ENCODE assay signal across 18 cellular contexts in the genomic region with DNA sequence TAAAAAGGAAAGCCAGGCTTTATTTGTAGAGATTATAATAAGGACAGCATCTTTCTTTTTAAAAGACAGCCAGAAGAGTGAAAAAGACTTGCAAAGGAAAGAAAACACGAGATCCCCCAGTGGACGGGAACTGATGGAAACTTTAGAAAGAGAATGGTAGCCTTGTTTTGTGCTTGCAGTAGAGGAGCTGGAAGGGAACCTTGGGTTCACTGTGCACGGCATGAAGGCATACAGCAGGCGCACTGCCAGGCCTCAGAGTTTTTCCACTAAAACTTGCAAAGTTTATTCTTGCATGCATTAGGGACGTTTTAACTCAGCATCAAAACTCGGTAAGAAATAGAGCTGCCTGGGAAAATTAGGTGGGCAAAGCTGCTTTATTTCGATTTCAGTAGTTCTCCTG.
DNase-seq lines count a peak whose midpoint lies in the region; ATAC-seq, FAIRE-seq and TF ChIP-seq lines count a peak whose summit lies in the region.
"Had no signal": no experiment of that assay in that cellular context is flagged by ENCODE, and none has a peak within 500 bp of the region (broad histone marks: within the 10 kb centered on the region; RNA-seq: fewer than 3 reads in every experiment).

No MANE protein-coding gene starts in this region.

- H3F3A ChIP-seq in GM23338 (replicated peaks; ENCODE audit: low read depth), result no peaks in the 10 kb centered on the region

- no peak for TF ChIP-seq EP300 in H1 (IDR thresholded peaks at IDR 0.05; ENCODE audit: borderline replicate concordance in 1 of 2, low read depth in 2 of 2, low read length in 2 of 2)

- H2AFZ ChIP-seq in GM23338, result peak overlapping the region; percentile 94
- peak overlapping the region; percentile 75; the same call in 1 of the 2 replicates for H2AFZ ChIP-seq in H1 (ENCODE audit: low read length)
- H2AFZ ChIP-seq: GM23248 had no signal

- no peak overlapping the region for H3K18ac ChIP-seq in H1 (ENCODE audit: extremely low read depth, low read length)

- no peak for ATAC-seq in GM23338

- DNase-seq in GM23338 (ENCODE audit: low spot score), result no peak
- DNase-seq in H1 (ENCODE audit: low read depth in 1 of 2, low spot score in 2 of 2), result no peak
- no peak for DNase-seq in AG08395 (ENCODE audit: low spot score)
- no peak for DNase-seq in spleen
- no peak for DNase-seq in NOMO-1 treated with DMSO at 0.1 percent for 48 hours (lab: John Stamatoyannopoulos, UW; ENCODE audit: unreplicated experiment)
- DNase-seq: ACHN; Calu3; CD4-positive, alpha-beta T cell; DMS 273 treated with DMSO at 0.1 percent for 48 hours; EL; GM23248; IMR-90 had no signal

- no peak for TF ChIP-seq CTCF in GM23338 (conservative IDR thresholded peaks at IDR 0.05; ENCODE audit: low read depth in 2 of 2)
- no peak for TF ChIP-seq CTCF in H1 (IDR thresholded peaks at IDR 0.05; ENCODE audit: control extremely low read depth in 1 of 3, insufficient read depth in 1 of 3, low read depth in 1 of 3, low read length in 3 of 3)
- no peak for TF ChIP-seq CTCF in nephron (IDR thresholded peaks at IDR 0.05; ENCODE audit: unreplicated experiment in 3 of 3)
- TF ChIP-seq CTCF in spleen (IDR thresholded peaks at IDR 0.05 in 8 of 11, conservative IDR thresholded peaks at IDR 0.05 in 3 of 11), result no peak

- no peak for FAIRE-seq in H1 (lab: Jason Lieb, UNC)
- FAIRE-seq: G401.6, GM12891 had no signal

- no peaks in the 10 kb centered on the region for H3K79me1 ChIP-seq in H1 (ENCODE audit: low read depth, low read length)

- peaks cover 8% of the 10 kb centered on the region; the same call in 2 of the 3 replicates for H3K4me1 Mint-ChIP-seq in GM23338
- peaks cover 16% of the 10 kb centered on the region for H3K4me1 Mint-ChIP-seq in nephron
- H3K4me1 Mint-ChIP-seq: B cell had no signal

- H3K27me3 Mint-ChIP-seq in GM23338 (ENCODE audit: insufficient read depth, low read depth, poor library complexity), result peaks cover 4% of the 10 kb centered on the region
- no peaks in the 10 kb centered on the region for H3K27me3 Mint-ChIP-seq in nephron (ENCODE audit: low read depth)
- H3K27me3 Mint-ChIP-seq: B cell; CD4-positive, alpha-beta T cell had no signal

- WGBS in H1 (ENCODE audit: extremely low coverage in 1 of 2, insufficient coverage in 1 of 2, insufficient read length in 1 of 2, insufficient replicate concordance in 2 of 2, low coverage in 1 of 2, low lambda C conversion rate in 2 of 2, missing lambda C conversion rate in 1 of 2), 2 experiments, result 83% methylated on average over 7 of the region's 7 CpGs; no CpG with 5 or more reads in 1 of the 2 experiments
- 71 to 84% (median 81%) methylated on average over 7 of the region's 7 CpGs for WGBS in spleen, 5 donors

- H2BK12ac ChIP-seq in H1 (ENCODE audit: low read depth, low read length), result no peak overlapping the region

- CTCF ChIA-PET in H1 (lab: Charles Lee; ENCODE audit: partially characterized antibody), result no interaction called here

- H3K79me2 ChIP-seq in GM23338 (replicated peaks; ENCODE audit: insufficient read depth) (no peaks in the 10 kb centered on the region), H1 (ENCODE audit: control insufficient read depth in 1 of 2, insufficient read depth in 2 of 2, low read length in 2 of 2) (no peaks in the 10 kb centered on the region)

- H3K23ac ChIP-seq in H1 (ENCODE audit: insufficient read length), result no peak overlapping the region

- no peak overlapping the region for H2AK5ac ChIP-seq in H1 (ENCODE audit: low read depth, low read length)

- H2BK20ac ChIP-seq in H1 (ENCODE audit: low read length), result no peak overlapping the region

- TF ChIP-seq POLR2A in H1 (IDR thresholded peaks at IDR 0.05; ENCODE audit: control extremely low read depth in 1 of 2, low read depth in 2 of 2, low read length in 2 of 2), result no peak
- no peak for TF ChIP-seq POLR2A in spleen (IDR thresholded peaks at IDR 0.05)

- no peak overlapping the region for H2BK120ac ChIP-seq in H1 (replicated peaks; ENCODE audit: low read depth, low read length)

- H3K27ac ChIP-seq in GM23338 (ENCODE audit: low read depth) (no peak overlapping the region), H1 (ENCODE audit: low read depth, low read length) (no peak overlapping the region), stomach smooth muscle (ENCODE audit: low read length) (peak overlapping the region; percentile 46), spleen (no peak overlapping the region)
- H3K27ac ChIP-seq: GM23248 had no signal

- no peak overlapping the region for H3K56ac ChIP-seq in H1 (replicated peaks; ENCODE audit: insufficient read length, low read depth, low read length)

- H3K4me3 ChIP-seq in GM23338 (no peak overlapping the region), H1 (ENCODE audit: extremely low read depth in 1 of 4, insufficient read depth in 2 of 4, low read depth in 3 of 4, low read length in 4 of 4) (no peak overlapping the region), stomach smooth muscle (ENCODE audit: low read length in 2 of 2) (no peak overlapping the region), spleen (no peak overlapping the region)
- H3K4me3 ChIP-seq: GM23248, HAP-1 had no signal

- H4K91ac ChIP-seq in H1 (replicated peaks; ENCODE audit: insufficient read length, low read length), result no peak overlapping the region

- H3K4ac ChIP-seq in H1 (replicated peaks; ENCODE audit: insufficient read length, low read depth, low read length), result no peak overlapping the region

- H3K9me3 ChIP-seq in H1 (ENCODE audit: insufficient read depth in 2 of 2, low read depth in 1 of 2, low read length in 1 of 2) (peaks cover 0 to 4% of the 10 kb centered on the region in 2 experiments; a peak in 1 of 4 replicates), stomach smooth muscle (ENCODE audit: control insufficient read depth in 2 of 2, low read length in 2 of 2) (no peaks in the 10 kb centered on the region), spleen (no peaks in the 10 kb centered on the region)
- H3K9me3 ChIP-seq: HAP-1 had no signal

- H4K20me1 ChIP-seq in GM23338 (replicated peaks; ENCODE audit: insufficient read depth) (no peaks in the 10 kb centered on the region), H1 (replicated peaks in 1 of 2; ENCODE audit: control insufficient read depth in 1 of 2, insufficient read depth in 2 of 2, low read length in 2 of 2) (no peaks in the 10 kb centered on the region)

- no peaks in the 10 kb centered on the region for H3K27me3 ChIP-seq in GM23338 (ENCODE audit: insufficient read depth)
- H3K27me3 ChIP-seq in H1 (replicated peaks in 1 of 4; ENCODE audit: control insufficient read depth in 3 of 4, extremely low read depth in 1 of 4, insufficient read depth in 3 of 4, low read length in 3 of 4), result no peaks in the 10 kb centered on the region
- H3K27me3 ChIP-seq in stomach smooth muscle (ENCODE audit: control insufficient read depth in 1 of 2, insufficient read depth in 2 of 2, low read length in 2 of 2), result no peaks in the 10 kb centered on the region
- no peaks in the 10 kb centered on the region for H3K27me3 ChIP-seq in spleen (replicated peaks in 1 of 7)

- no peak overlapping the region for H2BK5ac ChIP-seq in H1 (ENCODE audit: low read depth, low read length)

- H3K9ac ChIP-seq in H1 (replicated peaks in 1 of 4; ENCODE audit: extremely low read depth in 1 of 4, low read depth in 3 of 4, low read length in 3 of 4) (no peak overlapping the region), stomach smooth muscle (ENCODE audit: low read length in 2 of 2) (no peak overlapping the region)
- H3K9ac ChIP-seq: GM23248 had no signal

- H3K9me3 Mint-ChIP-seq in GM23338 (0 out of 3 replicates have a peak, but pooled peaks cover 3% of the 10 kb centered on the region), nephron (peaks cover 2% of the 10 kb centered on the region)
- H3K9me3 Mint-ChIP-seq: CD4-positive, alpha-beta T cell had no signal

- H4K5ac ChIP-seq in H1 (ENCODE audit: insufficient read length, low read depth, low read length), result no peak overlapping the region

- H3K4me2 ChIP-seq in GM23338 (no peak overlapping the region), H1 (ENCODE audit: insufficient read depth in 1 of 2, low read depth in 2 of 2, low read length in 2 of 2) (no peak overlapping the region)

- H3K36me3 ChIP-seq in GM23338 (ENCODE audit: insufficient read depth), result no peaks in the 10 kb centered on the region
- H3K36me3 ChIP-seq in H1 (ENCODE audit: control insufficient read depth in 2 of 4, insufficient read depth in 4 of 4, low read length in 3 of 4), result no peaks in the 10 kb centered on the region
- no peaks in the 10 kb centered on the region for H3K36me3 ChIP-seq in stomach smooth muscle (ENCODE audit: control insufficient read depth in 2 of 2, insufficient read depth in 2 of 2, low read length in 2 of 2)
- H3K36me3 ChIP-seq in spleen, result no peaks in the 10 kb centered on the region
- H3K36me3 ChIP-seq: HAP-1 had no signal

- no peak overlapping the region for H4K8ac ChIP-seq in H1 (ENCODE audit: extremely low read depth, insufficient read depth, low read length)

- H3K4me3 Mint-ChIP-seq in GM23338, result no peak overlapping the region
- H3K4me3 Mint-ChIP-seq in nephron, result no peak overlapping the region
- H3K4me3 Mint-ChIP-seq: B cell; CD4-positive, alpha-beta T cell had no signal

- H3K9me2 ChIP-seq in GM23338 (ENCODE audit: insufficient read depth), result peaks cover 13% of the 10 kb centered on the region

- intact Hi-C loops in spleen (cut with DNase I; ENCODE audit: low total_unique reads), result no loop called here

- no peak for TF ChIP-seq RAD21 in H1 (IDR thresholded peaks at IDR 0.05 in 1 of 2, conservative IDR thresholded peaks at IDR 0.05 in 1 of 2; ENCODE audit: low read depth in 2 of 2, low read length in 2 of 2)

- H3K4me1 ChIP-seq in GM23338 (ENCODE audit: insufficient read depth) (no peaks in the 10 kb centered on the region), H1 (replicated peaks in 1 of 4; ENCODE audit: control insufficient read depth in 3 of 4, insufficient read depth in 4 of 4, low read length in 3 of 4) (no peaks in the 10 kb centered on the region), stomach smooth muscle (ENCODE audit: control insufficient read depth, insufficient read depth, low read length) (peaks cover 22% of the 10 kb centered on the region), spleen (no peaks in the 10 kb centered on the region)
- H3K4me1 ChIP-seq: HAP-1 had no signal

- no peak overlapping the region for H3K14ac ChIP-seq in H1 (ENCODE audit: insufficient read length)

- H3K23me2 ChIP-seq in H1 (ENCODE audit: low read depth, low read length), result no peaks in the 10 kb centered on the region

- POLR2A ChIA-PET in H1 (lab: Charles Lee; ENCODE audit: partially characterized antibody), result interaction anchor here (0.6 kb wide), 1 partner anchor 26 kb away, joined by 3 read pairs; no protein-coding TSS in a partner anchor

- H3K27ac Mint-ChIP-seq in GM23338, result no peak overlapping the region
- peak overlapping the region; percentile 60 to 91 (median 78) for H3K27ac Mint-ChIP-seq in nephron
- H3K27ac Mint-ChIP-seq: B cell; CD4-positive, alpha-beta T cell had no signal

- H3K36me3 Mint-ChIP-seq in GM23338 (ENCODE audit: low read depth), result no peaks in the 10 kb centered on the region; the same call in 2 of the 3 replicates
- peaks cover 3% of the 10 kb centered on the region for H3K36me3 Mint-ChIP-seq in nephron (ENCODE audit: low read depth)

- no peak overlapping the region for H2BK15ac ChIP-seq in H1 (ENCODE audit: low read length)

TF ChIP-seq in H1, 55 proteins besides CTCF, POLR2A, EP300 and RAD21 (continues in another document):
- no peak for TF ChIP-seq RFX5 (IDR thresholded peaks at IDR 0.05; ENCODE audit: borderline replicate concordance, low read depth, low read length)
- TF ChIP-seq ZNF274 (IDR thresholded peaks at IDR 0.05; ENCODE audit: borderline replicate concordance, extremely low read depth, low read length), result no peak
- no peak for TF ChIP-seq HDAC6 (IDR thresholded peaks at IDR 0.05; ENCODE audit: low read depth, low read length)
